Comparison of ENCODE assay signal across 1 cellular context in genomic region chr7:23191022-23191421, GRCh38.
TF ChIP-seq lines count a peak whose summit lies in the region.

No MANE protein-coding gene starts in this region.

TF ChIP-seq in HepG2, 621 proteins besides CTCF, POLR2A, EP300 and RAD21:
- no peak for TF ChIP-seq SKI (IDR thresholded peaks at IDR 0.05; ENCODE audit: partially characterized antibody)
- TF ChIP-seq ZIK1 (CRISPR knock-in tag; IDR thresholded peaks at IDR 0.05; ENCODE audit: borderline replicate concordance, low read depth) = no peak
- TF ChIP-seq MAFK (conservative IDR thresholded peaks at IDR 0.05 in 1 of 2, IDR thresholded peaks at IDR 0.05 in 1 of 2; ENCODE audit: low read length in 2 of 2) = peak; percentile 44 to 51; a peak in 2 of 4 replicates
- TF ChIP-seq ZC3H13 (CRISPR knock-in tag; IDR thresholded peaks at IDR 0.05) = no peak
- 0 out of 2 replicates have a peak, but pooled peaks have one; percentile 29 for TF ChIP-seq MAFF (IDR thresholded peaks at IDR 0.05; ENCODE audit: low read depth, low read length)
- TF ChIP-seq FOXA3 (CRISPR knock-in tag; IDR thresholded peaks at IDR 0.05) = peak; percentile 43; the same call in 1 of the 2 replicates
- TF ChIP-seq MYC (CRISPR knock-in tag; IDR thresholded peaks at IDR 0.05; ENCODE audit: borderline replicate concordance) = no peak
- TF ChIP-seq FOXA1 (IDR thresholded peaks at IDR 0.05) = no peak
- peak; percentile 56; the same call in 1 of the 2 replicates for TF ChIP-seq FOXA1 (CRISPR knock-in tag; IDR thresholded peaks at IDR 0.05)
- TF ChIP-seq ZNF234 (CRISPR knock-in tag; conservative IDR thresholded peaks at IDR 0.05) = no peak
